ENCODE assay signal across 9 cellular contexts in genomic region chr6:111536888-111537287, GRCh38. TPM values are rescaled to one million over a fixed set of nuclear protein-coding genes. Genes with fewer than 3 reads are reported as not detected.
DNase-seq lines count a peak whose midpoint lies in the region; ATAC-seq, FAIRE-seq and TF ChIP-seq lines count a peak whose summit lies in the region.
"Had no signal": no experiment of that assay in that cellular context is flagged by ENCODE, and none has a peak within 500 bp of the region (broad histone marks: within the 10 kb centered on the region; RNA-seq: fewer than 3 reads in every experiment).

No MANE protein-coding gene starts in this region.

- no TSS peak for BruUV-seq in endothelial cell of umbilical vein (replicated peaks; lab: Mats Ljungman, UMichigan)
- BruUV-seq in OCI-LY7 (replicated peaks; lab: Mats Ljungman, UMichigan): no TSS peak

- H3K9ac ChIP-seq in endothelial cell of umbilical vein (replicated peaks; ENCODE audit: extremely low read depth, insufficient read depth, low read length): no peak overlapping the region

- H3K27me3 Mint-ChIP-seq in activated CD8-positive, alpha-beta memory T cell treated with anti-CD3 and anti-CD28 coated beads, Interleukin-2, amount 10 ng/mL, durations not matched to agents 7 days and 5 days: no peaks in the 10 kb centered on the region

- dilution Hi-C loops in endothelial cell of umbilical vein (cut with MboI; ENCODE audit: extremely low pct_ligation_motif_present, low sequenced_read_pairs): no loop called here

- H3K4me1 ChIP-seq in endothelial cell of umbilical vein (ENCODE audit: control insufficient read depth, extremely low read depth, insufficient read depth, low read length) (peaks cover 15% of the 10 kb centered on the region), upper lobe of left lung (peaks cover 15 to 35% (median 22%) of the 10 kb centered on the region in 4 donors), sigmoid colon (peaks cover 0 to 31% (median 21%) of the 10 kb centered on the region in 4 donors), OCI-LY7 (ENCODE audit: insufficient read depth, low read length, poor library complexity, severe bottlenecking) (no peaks in the 10 kb centered on the region)
- H3K4me1 ChIP-seq: A549 had no signal

- no peaks in the 10 kb centered on the region for H3K9me1 ChIP-seq in endothelial cell of umbilical vein (replicated peaks; ENCODE audit: control insufficient read depth, extremely low read depth, insufficient read depth, low read length)

- no peaks in the 10 kb centered on the region for H3K9me2 ChIP-seq in OCI-LY7 (ENCODE audit: insufficient read depth, low read length)

- peak; percentile 22 for ATAC-seq in activated CD8-positive, alpha-beta memory T cell treated with anti-CD3 and anti-CD28 coated beads, Interleukin-2, amount 10 ng/mL, durations not matched to agents 7 days and 5 days
- ATAC-seq in upper lobe of left lung (ENCODE audit: low FRiP score in 2 of 2): peak; percentile 54 to 77
- ATAC-seq: A549 had no signal

- H3K4me3 Mint-ChIP-seq in activated CD8-positive, alpha-beta memory T cell treated with anti-CD3 and anti-CD28 coated beads, Interleukin-2, amount 10 ng/mL, durations not matched to agents 7 days and 5 days: no peak overlapping the region

- H3K79me2 ChIP-seq in endothelial cell of umbilical vein (ENCODE audit: control insufficient read depth, insufficient read depth, low read length) (no peaks in the 10 kb centered on the region), OCI-LY7 (ENCODE audit: insufficient read depth, low read depth, low read length) (no peaks in the 10 kb centered on the region; the same call in 1 of the 2 replicates)

- POLR2A ChIA-PET in endothelial cell of umbilical vein (lab: Charles Lee) (no interaction called here), OCI-LY7 (lab: Charles Lee) (interaction anchor here (1.1 kb wide), 1 partner anchor 50 kb away, joined by 4 read pairs; no protein-coding TSS in a partner anchor)

- H3K4me3 ChIP-seq in NB4 (ENCODE audit: low read depth, low read length) (peak overlapping the region; percentile 27), endothelial cell of umbilical vein (replicated peaks in 1 of 3; ENCODE audit: insufficient read depth in 1 of 3, low read depth in 1 of 3, low read length in 3 of 3) (no peak overlapping the region), upper lobe of left lung (no peak overlapping the region), sigmoid colon (no peak overlapping the region), OCI-LY7 (ENCODE audit: low read depth, low read length, poor library complexity, severe bottlenecking) (no peak overlapping the region)
- H3K4me3 ChIP-seq: A549 had no signal

- DNase-seq in activated CD8-positive, alpha-beta memory T cell treated with anti-CD3 and anti-CD28 coated beads, Interleukin-2, amount 10 ng/mL, durations not matched to agents 7 days and 5 days: no peak
- DNase-seq in activated CD8-positive, alpha-beta memory T cell treated with anti-CD3 and anti-CD28 coated beads for 24 hours: no peak
- peak; percentile 93 for DNase-seq in NB4 (ENCODE audit: low read depth)
- peak; percentile 75 for DNase-seq in endothelial cell of umbilical vein (ENCODE audit: low read depth, low spot score)
- peak in 1 of 2 donors; percentile 63 for DNase-seq in upper lobe of left lung
- no peak for DNase-seq in sigmoid colon
- no peak for DNase-seq in OCI-LY7 (ENCODE audit: low spot score)
- no peak for DNase-seq in effector CD8-positive, alpha-beta T cell (lab: John Stamatoyannopoulos, UW)

- peak overlapping the region; percentile 52 for H3K27ac Mint-ChIP-seq in activated CD8-positive, alpha-beta memory T cell treated with anti-CD3 and anti-CD28 coated beads, Interleukin-2, amount 10 ng/mL, durations not matched to agents 7 days and 5 days

- intact Hi-C loops in endothelial cell of umbilical vein (cut with micrococcal nuclease): no loop called here
- intact Hi-C loops in sigmoid colon (cut with DNase I): no loop called here
- intact Hi-C loops in OCI-LY7 (cut with micrococcal nuclease; ENCODE audit: unreplicated experiment): no loop called here

- H3K36me3 ChIP-seq in endothelial cell of umbilical vein (ENCODE audit: control insufficient read depth in 2 of 2, extremely low read depth in 1 of 2, insufficient read depth in 2 of 2, low read length in 2 of 2): no peaks in the 10 kb centered on the region
- H3K36me3 ChIP-seq in upper lobe of left lung: no peaks in the 10 kb centered on the region
- H3K36me3 ChIP-seq in sigmoid colon: no peaks in the 10 kb centered on the region
- H3K36me3 ChIP-seq in OCI-LY7 (ENCODE audit: insufficient read depth, low read length): no peaks in the 10 kb centered on the region

- no peak for TF ChIP-seq EP300 in upper lobe of left lung (IDR thresholded peaks at IDR 0.05)
- no peak for TF ChIP-seq EP300 in sigmoid colon (IDR thresholded peaks at IDR 0.05)

- H3K9me3 ChIP-seq in endothelial cell of umbilical vein (replicated peaks; ENCODE audit: control insufficient read depth, insufficient read depth, low read length) (no peaks in the 10 kb centered on the region), upper lobe of left lung (no peaks in the 10 kb centered on the region), sigmoid colon (no peaks in the 10 kb centered on the region), OCI-LY7 (ENCODE audit: low read length) (no peaks in the 10 kb centered on the region)
- H3K9me3 ChIP-seq: A549 had no signal

- TF ChIP-seq POLR2A in NB4 (IDR thresholded peaks at IDR 0.05; ENCODE audit: extremely low read depth, insufficient read length) (no peak), endothelial cell of umbilical vein (IDR thresholded peaks at IDR 0.05; ENCODE audit: low read depth, low read length) (no peak), upper lobe of left lung (IDR thresholded peaks at IDR 0.05) (peak in 1 of 4 donors; percentile 22), sigmoid colon (IDR thresholded peaks at IDR 0.05) (no peak)

- peaks cover 2% of the 10 kb centered on the region for H3K36me3 Mint-ChIP-seq in activated CD8-positive, alpha-beta memory T cell treated with anti-CD3 and anti-CD28 coated beads, Interleukin-2, amount 10 ng/mL, durations not matched to agents 7 days and 5 days

- CTCF ChIA-PET in activated CD8-positive, alpha-beta memory T cell treated with anti-CD3 and anti-CD28 coated beads, Interleukin-2, amount 10 ng/mL, durations not matched to agents 7 days and 5 days (lab: Charles Lee): interaction anchor here (1.0 kb wide), 1 partner anchor 471 kb away, joined by 3 read pairs; no protein-coding TSS in a partner anchor
- CTCF ChIA-PET in endothelial cell of umbilical vein (lab: Charles Lee): no interaction called here
- CTCF ChIA-PET in OCI-LY7 (lab: Charles Lee; ENCODE audit: unreplicated experiment): no interaction called here

- no peak overlapping the region for H3K27ac ChIP-seq in endothelial cell of umbilical vein (ENCODE audit: insufficient read depth, low read depth, low read length)
- H3K27ac ChIP-seq in upper lobe of left lung: peak overlapping the region; percentile 24 to 64 (median 43)
- no peak overlapping the region for H3K27ac ChIP-seq in sigmoid colon
- no peak overlapping the region for H3K27ac ChIP-seq in OCI-LY7 (ENCODE audit: low read depth, low read length, poor library complexity, severe bottlenecking)
- H3K27ac ChIP-seq: A549 had no signal

- H4K20me1 ChIP-seq in endothelial cell of umbilical vein (replicated peaks; ENCODE audit: control insufficient read depth, extremely low read depth, insufficient read depth, low read length): no peaks in the 10 kb centered on the region
- H4K20me1 ChIP-seq in OCI-LY7 (ENCODE audit: insufficient read depth, low read length): peaks cover 9% of the 10 kb centered on the region; the same call in 1 of the 2 replicates

- H3K4me1 Mint-ChIP-seq in activated CD8-positive, alpha-beta memory T cell treated with anti-CD3 and anti-CD28 coated beads, Interleukin-2, amount 10 ng/mL, durations not matched to agents 7 days and 5 days: peaks cover 33% of the 10 kb centered on the region

- H2AFZ ChIP-seq in endothelial cell of umbilical vein (ENCODE audit: low read depth, low read length) (no peak overlapping the region), OCI-LY7 (ENCODE audit: low read length) (no peak overlapping the region)

- WGBS in upper lobe of left lung, 2 donors: 33 to 42% methylated on average over 3 of the region's 3 CpGs
- WGBS in sigmoid colon, 2 donors: 29 to 42% methylated on average over 3 of the region's 3 CpGs

- no peak for FAIRE-seq in endothelial cell of umbilical vein (lab: Jason Lieb, UNC)
- FAIRE-seq: A549 had no signal

- no peak for TF ChIP-seq CTCF in NB4 (IDR thresholded peaks at IDR 0.05; ENCODE audit: low read depth, low read length)
- no peak for TF ChIP-seq CTCF in endothelial cell of umbilical vein (IDR thresholded peaks at IDR 0.05; ENCODE audit: extremely low read depth in 1 of 2, insufficient read depth in 1 of 2, low read depth in 1 of 2, low read length in 2 of 2)
- no peak for TF ChIP-seq CTCF in upper lobe of left lung (IDR thresholded peaks at IDR 0.05)
- no peak for TF ChIP-seq CTCF in sigmoid colon (IDR thresholded peaks at IDR 0.05)
- no peak for TF ChIP-seq CTCF in OCI-LY7 (conservative IDR thresholded peaks at IDR 0.05; ENCODE audit: low read length)

- H3K27me3 ChIP-seq in endothelial cell of umbilical vein (ENCODE audit: control insufficient read depth in 2 of 2, insufficient read depth in 2 of 2, low read length in 2 of 2) (no peaks in the 10 kb centered on the region), upper lobe of left lung (no peaks in the 10 kb centered on the region), sigmoid colon (no peaks in the 10 kb centered on the region)

- H3K9me3 Mint-ChIP-seq in activated CD8-positive, alpha-beta memory T cell treated with anti-CD3 and anti-CD28 coated beads, Interleukin-2, amount 10 ng/mL, durations not matched to agents 7 days and 5 days (ENCODE audit: low read depth): no peaks in the 10 kb centered on the region

- H3K4me2 ChIP-seq in endothelial cell of umbilical vein (ENCODE audit: insufficient read depth, low read length) (no peak overlapping the region), OCI-LY7 (ENCODE audit: low read length) (no peak overlapping the region)
- H3K4me2 ChIP-seq: A549 had no signal

RNA-seq across cellular contexts. Expression of gene REV3L, which starts 53.9 kb away (rescaled TPM):
- 10 to 100 TPM; 23.7 to 24.3 TPM for total RNA-seq in activated CD8-positive, alpha-beta memory T cell treated with anti-CD3 and anti-CD28 coated beads, Interleukin-2, amount 10 ng/mL, durations not matched to agents 7 days and 5 days
- total RNA-seq in endothelial cell of umbilical vein (19.5 and 22.7 TPM in 2 replicates), upper lobe of left lung (100 to 1,000 TPM in 1 of 6 donors, 10 to 100 TPM in 5; 29.7 to 106 (median 38.0) TPM), sigmoid colon (100 to 1,000 TPM in 1 of 4 donors, 10 to 100 TPM in 3; 72.1 to 122 (median 84.4) TPM), OCI-LY7 (2022) (33.4 and 34.9 TPM in 2 replicates)
- polyA plus RNA-seq in endothelial cell of umbilical vein (4.8 and 6.0 TPM in 2 replicates), sigmoid colon (1 to 10 TPM; 3.0 to 9.6 (median 8.9) TPM)
- 8.1 and 8.4 TPM in 2 replicates for polyA plus RNA-seq in endothelial cell of umbilical vein (2011; cell fraction: cytosol; rRNA removed)
- polyA plus RNA-seq in endothelial cell of umbilical vein (2011; cell fraction: nucleus; rRNA removed): 20.1 and 25.6 TPM in 2 replicates
- polyA plus RNA-seq in endothelial cell of umbilical vein (2012): 9.7 and 13.9 TPM in 2 replicates
- 16.8 and 18.9 TPM in 2 replicates for polyA minus RNA-seq in endothelial cell of umbilical vein
- 17.8 TPM for polyA minus RNA-seq in endothelial cell of umbilical vein (2011; cell fraction: cytosol; rRNA and poly(A)+ RNA removed)
- 59.9 and 81.7 TPM in 2 replicates for polyA minus RNA-seq in endothelial cell of umbilical vein (2011; cell fraction: nucleus; rRNA and poly(A)+ RNA removed)
- 24.8 and 26.6 TPM in 2 replicates for total RNA-seq in OCI-LY7 (2014; rRNA removed; shearing (Covaris generic))

Comparison
In these comparisons a context has a peak if more than half of its experiments do, and no peak if none do; other contexts are left out.
1. DNase-seq: peak in NB4 (single experiment) and endothelial cell of umbilical vein (single experiment); none in activated CD8-positive, alpha-beta memory T cell treated with anti-CD3 and anti-CD28 coated beads, Interleukin-2, amount 10 ng/mL, durations not matched to agents 7 days and 5 days (single experiment), activated CD8-positive, alpha-beta memory T cell treated with anti-CD3 and anti-CD28 coated beads for 24 hours (single experiment), sigmoid colon (single experiment), OCI-LY7 (single experiment) and effector CD8-positive, alpha-beta T cell (single experiment).
2. H3K27ac ChIP-seq: peak in upper lobe of left lung (4 of 4); none in endothelial cell of umbilical vein (single experiment), sigmoid colon (0 of 4) and OCI-LY7 (single experiment).